Comparison of ENCODE assay signal across 10 cellular contexts in genomic region chr1:20666804-20667203, GRCh38. TPM values are rescaled to one million over a fixed set of nuclear protein-coding genes. Genes with fewer than 3 reads are reported as not detected.
DNase-seq lines count a peak whose midpoint lies in the region; ATAC-seq lines count a peak whose summit lies in the region.
"Had no signal": no experiment of that assay in that cellular context is flagged by ENCODE, and none has a peak within 500 bp of the region (broad histone marks: within the 10 kb centered on the region; RNA-seq: fewer than 3 reads in every experiment).

No MANE protein-coding gene starts in this region.

- peak; percentile 71 for DNase-seq in NCI-H82 (lab: John Stamatoyannopoulos, UW)
- DNase-seq in NCI-H82 treated with DMSO at 0.1 percent for 48 hours (lab: John Stamatoyannopoulos, UW; ENCODE audit: unreplicated experiment) = no peak
- DNase-seq in LHCN-M2 (ENCODE audit: low read depth) = peak; percentile 40
- peak; percentile 23 for DNase-seq in activated CD4-positive, alpha-beta memory T cell treated with anti-CD3 and anti-CD28 coated beads, Interleukin-2, amount 10 ng/mL, durations not matched to agents 7 days and 5 days
- no peak for DNase-seq in natural killer cell treated with Interleukin-12 subunit alpha and Interleukin-12 subunit beta and Interleukin-15 and Interleukin-18, amount 100 ng/mL, for 72 hours (ENCODE audit: low spot score)
- no peak for DNase-seq in posterior vena cava (ENCODE audit: low spot score)
- DNase-seq: brain microvascular endothelial cell had no signal

- peak; percentile 71 to 79 for ATAC-seq in natural killer cell treated with Interleukin-12 subunit alpha and Interleukin-12 subunit beta and Interleukin-15 and Interleukin-18, amount 100 ng/mL, for 72 hours
- ATAC-seq in GM19328 (IDR thresholded peaks at IDR 0.05; ENCODE audit: unreplicated experiment) (no peak), HG03378 (IDR thresholded peaks at IDR 0.05; ENCODE audit: unreplicated experiment) (no peak)

- no peak overlapping the region for H3K4me3 Mint-ChIP-seq in activated CD4-positive, alpha-beta memory T cell treated with anti-CD3 and anti-CD28 coated beads, Interleukin-2, amount 10 ng/mL, durations not matched to agents 7 days and 5 days
- H3K4me3 Mint-ChIP-seq in natural killer cell treated with Interleukin-12 subunit alpha and Interleukin-12 subunit beta and Interleukin-15 and Interleukin-18, amount 100 ng/mL, for 72 hours = no peak overlapping the region

- H3K4me1 Mint-ChIP-seq in activated CD4-positive, alpha-beta memory T cell treated with anti-CD3 and anti-CD28 coated beads, Interleukin-2, amount 10 ng/mL, durations not matched to agents 7 days and 5 days = peaks cover 20% of the 10 kb centered on the region
- H3K4me1 Mint-ChIP-seq in natural killer cell treated with Interleukin-12 subunit alpha and Interleukin-12 subunit beta and Interleukin-15 and Interleukin-18, amount 100 ng/mL, for 72 hours (ENCODE audit: low read depth in 2 of 2) = peaks cover 13 to 17% of the 10 kb centered on the region in 2 donors

- no peak overlapping the region for H3K27ac Mint-ChIP-seq in activated CD4-positive, alpha-beta memory T cell treated with anti-CD3 and anti-CD28 coated beads, Interleukin-2, amount 10 ng/mL, durations not matched to agents 7 days and 5 days
- peak overlapping the region in 1 of 2 donors; percentile 6 for H3K27ac Mint-ChIP-seq in natural killer cell treated with Interleukin-12 subunit alpha and Interleukin-12 subunit beta and Interleukin-15 and Interleukin-18, amount 100 ng/mL, for 72 hours
- H3K27ac Mint-ChIP-seq: progenitor cell of endocrine pancreas had no signal

- peaks cover 5% of the 10 kb centered on the region for H3K27me3 Mint-ChIP-seq in activated CD4-positive, alpha-beta memory T cell treated with anti-CD3 and anti-CD28 coated beads, Interleukin-2, amount 10 ng/mL, durations not matched to agents 7 days and 5 days
- H3K27me3 Mint-ChIP-seq in natural killer cell treated with Interleukin-12 subunit alpha and Interleukin-12 subunit beta and Interleukin-15 and Interleukin-18, amount 100 ng/mL, for 72 hours = no peaks in the 10 kb centered on the region
- H3K27me3 Mint-ChIP-seq: progenitor cell of endocrine pancreas had no signal

- peaks cover 3% of the 10 kb centered on the region for H3K9me3 Mint-ChIP-seq in activated CD4-positive, alpha-beta memory T cell treated with anti-CD3 and anti-CD28 coated beads, Interleukin-2, amount 10 ng/mL, durations not matched to agents 7 days and 5 days
- H3K9me3 Mint-ChIP-seq in natural killer cell treated with Interleukin-12 subunit alpha and Interleukin-12 subunit beta and Interleukin-15 and Interleukin-18, amount 100 ng/mL, for 72 hours = no peaks in the 10 kb centered on the region

- intact Hi-C loops in posterior vena cava (cut with DNase I) = no loop called here

- no peaks in the 10 kb centered on the region for H3K36me3 Mint-ChIP-seq in activated CD4-positive, alpha-beta memory T cell treated with anti-CD3 and anti-CD28 coated beads, Interleukin-2, amount 10 ng/mL, durations not matched to agents 7 days and 5 days (ENCODE audit: low read depth)
- no peaks in the 10 kb centered on the region for H3K36me3 Mint-ChIP-seq in natural killer cell treated with Interleukin-12 subunit alpha and Interleukin-12 subunit beta and Interleukin-15 and Interleukin-18, amount 100 ng/mL, for 72 hours

- CTCF ChIA-PET in activated CD4-positive, alpha-beta memory T cell treated with anti-CD3 and anti-CD28 coated beads, Interleukin-2, amount 10 ng/mL, durations not matched to agents 7 days and 5 days (lab: Charles Lee) = interaction anchor here (1.9 kb wide), 1 partner anchor 30 kb away, joined by 6 read pairs; no protein-coding TSS in a partner anchor

- POLR2A ChIA-PET in activated CD4-positive, alpha-beta memory T cell treated with anti-CD3 and anti-CD28 coated beads, Interleukin-2, amount 10 ng/mL, durations not matched to agents 7 days and 5 days (lab: Charles Lee) = interaction anchor here (0.6 kb wide), 1 partner anchor 613 kb away, joined by 3 read pairs; no protein-coding TSS in a partner anchor

RNA-seq across cellular contexts. Expression of gene DDOST, which starts 5.6 kb away (rescaled TPM):
- total RNA-seq in LHCN-M2 (2014; rRNA removed) = 254 and 285 TPM in 2 replicates
- 204 TPM for polyA plus RNA-seq in LHCN-M2 (2012)
- total RNA-seq in activated CD4-positive, alpha-beta memory T cell treated with anti-CD3 and anti-CD28 coated beads, Interleukin-2, amount 10 ng/mL, durations not matched to agents 7 days and 5 days = 100 to 1,000 TPM; 171 to 182 TPM
- 100 to 1,000 TPM; 176 to 227 TPM for total RNA-seq in natural killer cell treated with Interleukin-12 subunit alpha and Interleukin-12 subunit beta and Interleukin-15 and Interleukin-18, amount 100 ng/mL, for 72 hours
- total RNA-seq in posterior vena cava = 100 to 1,000 TPM; 118 to 164 TPM

RNA-seq across cellular contexts. Expression of gene PINK1, which starts 33.5 kb away (rescaled TPM):
- 39.7 and 45.5 TPM in 2 replicates for total RNA-seq in LHCN-M2 (2014; rRNA removed)
- 75.5 TPM for polyA plus RNA-seq in LHCN-M2 (2012)
- total RNA-seq in activated CD4-positive, alpha-beta memory T cell treated with anti-CD3 and anti-CD28 coated beads, Interleukin-2, amount 10 ng/mL, durations not matched to agents 7 days and 5 days = 1 to 10 TPM; 6.6 TPM
- total RNA-seq in natural killer cell treated with Interleukin-12 subunit alpha and Interleukin-12 subunit beta and Interleukin-15 and Interleukin-18, amount 100 ng/mL, for 72 hours = 1 to 10 TPM; 3.8 to 4.7 TPM
- total RNA-seq in posterior vena cava = 10 to 100 TPM; 64.8 to 95.9 TPM

RNA-seq across cellular contexts. Expression of gene KIF17, which starts 51.0 kb away (rescaled TPM):
- 0.13 and 0.75 TPM in 2 replicates for total RNA-seq in LHCN-M2 (2014; rRNA removed)
- 3.8 TPM for polyA plus RNA-seq in LHCN-M2 (2012)
- total RNA-seq in activated CD4-positive, alpha-beta memory T cell treated with anti-CD3 and anti-CD28 coated beads, Interleukin-2, amount 10 ng/mL, durations not matched to agents 7 days and 5 days = not detected
- total RNA-seq in natural killer cell treated with Interleukin-12 subunit alpha and Interleukin-12 subunit beta and Interleukin-15 and Interleukin-18, amount 100 ng/mL, for 72 hours = not detected
- total RNA-seq in posterior vena cava = 1 to 10 TPM; 2.9 to 3.2 TPM

Comparison
In these comparisons a context has a peak if more than half of its experiments do, and no peak if none do; other contexts are left out.
1. DNase-seq: peak in NCI-H82 (single experiment), LHCN-M2 (single experiment) and activated CD4-positive, alpha-beta memory T cell treated with anti-CD3 and anti-CD28 coated beads, Interleukin-2, amount 10 ng/mL, durations not matched to agents 7 days and 5 days (single experiment); none in NCI-H82 treated with DMSO at 0.1 percent for 48 hours (single experiment), natural killer cell treated with Interleukin-12 subunit alpha and Interleukin-12 subunit beta and Interleukin-15 and Interleukin-18, amount 100 ng/mL, for 72 hours (single experiment) and posterior vena cava (single experiment).
2. ATAC-seq: peak in natural killer cell treated with Interleukin-12 subunit alpha and Interleukin-12 subunit beta and Interleukin-15 and Interleukin-18, amount 100 ng/mL, for 72 hours (2 of 2); none in GM19328 (single experiment) and HG03378 (single experiment).